ENCODE assay signal across 1 cellular context in genomic region chr7:35251606-35252310, GRCh38.
A peak's percentile ranks its signal among the peaks of the same experiment; 100 is the strongest.
TF ChIP-seq lines count a peak whose summit lies in the region.

No MANE protein-coding gene starts in this region.

TF ChIP-seq in H1, 55 proteins besides CTCF, POLR2A, EP300 and RAD21:
- peak; percentile 52; the same call in 1 of the 2 replicates for TF ChIP-seq SP1 (IDR thresholded peaks at IDR 0.05; ENCODE audit: low read depth, low read length)
- TF ChIP-seq RNF2 (IDR thresholded peaks at IDR 0.05; ENCODE audit: borderline replicate concordance, low read depth, low read length, missing control alignments, poor library complexity, severe bottlenecking): peak; percentile 94
- TF ChIP-seq EZH2 (IDR thresholded peaks at IDR 0.05; ENCODE audit: low read depth, low read length, severe bottlenecking): peak; percentile 42
- peak; percentile 13; the same call in 1 of the 2 replicates for TF ChIP-seq MAX (IDR thresholded peaks at IDR 0.05)
- no peak for TF ChIP-seq HDAC2 (IDR thresholded peaks at IDR 0.05; ENCODE audit: borderline replicate concordance in 1 of 2, low read depth in 2 of 2, low read length in 2 of 2)
- peak; percentile 36; the same call in 1 of the 2 replicates for TF ChIP-seq EGR1 (IDR thresholded peaks at IDR 0.05; ENCODE audit: borderline replicate concordance, low read depth, low read length)
